33 cellular contexts compared by ENCODE assay signal in genomic region chr15:68694111-68694510, GRCh38.
"Had no signal": no experiment of that assay in that cellular context is flagged by ENCODE, and none has a peak within 500 bp of the region (broad histone marks: within the 10 kb centered on the region; RNA-seq: fewer than 3 reads in every experiment).

No MANE protein-coding gene starts in this region.

- H3K36me3 Mint-ChIP-seq: activated naive CD4-positive, alpha-beta T cell treated with anti-CD3 and anti-CD28 coated beads, Interleukin-2, amount 10 ng/mL, durations not matched to agents 7 days and 5 days; activated naive CD4-positive, alpha-beta T cell treated with anti-CD3 and anti-CD28 coated beads, Interleukin-2, amount 50 U/mL, for 72 hours; activated naive CD8-positive, alpha-beta T cell treated with anti-CD3 and anti-CD28 coated beads, Interleukin-2, amount 10 ng/mL, durations not matched to agents 7 days and 5 days; T-cell had no signal

- ATAC-seq: activated naive CD4-positive, alpha-beta T cell treated with anti-CD3 and anti-CD28 coated beads, Interleukin-2, amount 50 U/mL, for 72 hours; activated T-cell treated with anti-CD3 and anti-CD28 coated beads, Interleukin-2, amount 50 U/mL, for 72 hours; gastroesophageal sphincter; heart right ventricle; T-cell; WTC11 had no signal

- H3K27ac ChIP-seq: ascending aorta, brain microvascular endothelial cell, coronary artery, epithelial cell of prostate, esophagus squamous epithelium, gastroesophageal sphincter, heart right ventricle had no signal

- H3K27me3 Mint-ChIP-seq: activated CD4-positive, alpha-beta T cell treated with anti-CD3 and anti-CD28 coated beads, Interleukin-2, amount 10 ng/mL, durations not matched to agents 7 days and 5 days; activated T-cell treated with anti-CD3 and anti-CD28 coated beads, Interleukin-2, amount 50 U/mL, for 24 hours; dendritic cell treated with granulocyte-macrophage colony-stimulating factor and Interleukin-4, amounts not matched to agents 40 ng/mL and 50 ng/mL, for 4 days had no signal

- H3K9me3 Mint-ChIP-seq: activated CD4-positive, alpha-beta memory T cell treated with anti-CD3 and anti-CD28 coated beads, Interleukin-2, amount 10 ng/mL, durations not matched to agents 7 days and 5 days; activated CD4-positive, alpha-beta T cell treated with anti-CD3 and anti-CD28 coated beads, Interleukin-2, amount 10 ng/mL, durations not matched to agents 7 days and 5 days; activated naive CD4-positive, alpha-beta T cell treated with anti-CD3 and anti-CD28 coated beads, Interleukin-2, amount 10 ng/mL, durations not matched to agents 7 days and 5 days; activated naive CD4-positive, alpha-beta T cell treated with anti-CD3 and anti-CD28 coated beads, Interleukin-2, amount 50 U/mL, for 72 hours; activated naive CD8-positive, alpha-beta T cell treated with anti-CD3 and anti-CD28 coated beads, Interleukin-2, amount 10 ng/mL, durations not matched to agents 7 days and 5 days; activated T-cell treated with anti-CD3 and anti-CD28 coated beads, Interleukin-2, amount 50 U/mL, for 24 hours; activated T-cell treated with anti-CD3 and anti-CD28 coated beads, Interleukin-2, amount 50 U/mL, for 72 hours; central memory CD8-positive, alpha-beta T cell; dendritic cell treated with granulocyte-macrophage colony-stimulating factor and Interleukin-4, amounts not matched to agents 40 ng/mL and 50 ng/mL, for 4 days; T-cell; T-helper 1 cell treated with Interleukin-12 subunit alpha and Interleukin-12 subunit beta and Interleukin-4 antibody, amounts not matched to agents 30 μg/mL and 1 μg/mL, for 36 hours; T-helper 2 cell treated with Interferon-gamma antibody and Interleukin-4, amounts not matched to agents 5 μg/mL and 100 μg/mL, for 36 hours had no signal

- H3K27me3 ChIP-seq: ascending aorta, brain microvascular endothelial cell, dorsolateral prefrontal cortex, gastroesophageal sphincter, heart right ventricle had no signal

- H3K4me3 Mint-ChIP-seq: activated CD4-positive, alpha-beta memory T cell treated with anti-CD3 and anti-CD28 coated beads, Interleukin-2, amount 10 ng/mL, durations not matched to agents 7 days and 5 days; activated CD4-positive, alpha-beta T cell treated with anti-CD3 and anti-CD28 coated beads, Interleukin-2, amount 10 ng/mL, durations not matched to agents 7 days and 5 days; activated naive CD4-positive, alpha-beta T cell treated with anti-CD3 and anti-CD28 coated beads, Interleukin-2, amount 10 ng/mL, durations not matched to agents 7 days and 5 days; activated naive CD8-positive, alpha-beta T cell treated with anti-CD3 and anti-CD28 coated beads, Interleukin-2, amount 10 ng/mL, durations not matched to agents 7 days and 5 days; activated T-cell treated with anti-CD3 and anti-CD28 coated beads, Interleukin-2, amount 50 U/mL, for 24 hours; activated T-cell treated with anti-CD3 and anti-CD28 coated beads, Interleukin-2, amount 50 U/mL, for 72 hours; central memory CD8-positive, alpha-beta T cell; dendritic cell treated with granulocyte-macrophage colony-stimulating factor and Interleukin-4, amounts not matched to agents 40 ng/mL and 50 ng/mL, for 4 days; T-cell; T-helper 1 cell treated with Interleukin-12 subunit alpha and Interleukin-12 subunit beta and Interleukin-4 antibody, amounts not matched to agents 30 μg/mL and 1 μg/mL, for 36 hours; T-helper 2 cell treated with Interferon-gamma antibody and Interleukin-4, amounts not matched to agents 5 μg/mL and 100 μg/mL, for 36 hours; WTC11 had no signal

- H3K4me1 ChIP-seq: ascending aorta had no signal

- H3K4me3 ChIP-seq: ascending aorta, coronary artery, dorsolateral prefrontal cortex, esophagus squamous epithelium, gastroesophageal sphincter, heart right ventricle had no signal

- H3K9me3 ChIP-seq: ascending aorta, esophagus squamous epithelium, gastroesophageal sphincter, heart right ventricle had no signal

- DNase-seq: activated CD4-positive, alpha-beta memory T cell treated with anti-CD3 and anti-CD28 coated beads, Interleukin-2, amount 10 ng/mL, durations not matched to agents 7 days and 5 days; activated CD4-positive, alpha-beta T cell treated with anti-CD3 and anti-CD28 coated beads for 1 hour; activated CD4-positive, alpha-beta T cell treated with anti-CD3 and anti-CD28 coated beads for 4 hours; activated CD4-positive, alpha-beta T cell treated with anti-CD3 and anti-CD28 coated beads, Interleukin-2, amount 10 ng/mL, durations not matched to agents 7 days and 5 days; activated CD4-positive, alpha-beta T cell treated with anti-CD3 and anti-CD28 coated beads, Interleukin-2, amount 50 U/mL, for 4 hours; activated CD8-positive, alpha-beta memory T cell treated with anti-CD3 and anti-CD28 coated beads, Interleukin-2, amount 50 U/mL, for 48 hours; activated gamma-delta T cell; activated naive CD4-positive, alpha-beta T cell; activated naive CD4-positive, alpha-beta T cell treated with anti-CD3 and anti-CD28 coated beads, Interleukin-2, amount 10 ng/mL, durations not matched to agents 7 days and 5 days; activated naive CD8-positive, alpha-beta T cell treated with anti-CD3 and anti-CD28 coated beads, Interleukin-2, amount 10 ng/mL, durations not matched to agents 7 days and 5 days; activated T-cell treated with anti-CD3 and anti-CD28 coated beads for 4 hours; activated T-cell treated with anti-CD3 and anti-CD28 coated beads, Interleukin-2, amount 50 U/mL, for 24 hours; activated T-cell treated with anti-CD3 and anti-CD28 coated beads, Interleukin-2, amount 50 U/mL, for 72 hours; brain microvascular endothelial cell; dorsolateral prefrontal cortex; effector memory CD4-positive, alpha-beta T cell; esophagus squamous epithelium; foreskin melanocyte; heart right ventricle; T-cell; T1000 had no signal

- H3K36me3 ChIP-seq: ascending aorta, brain microvascular endothelial cell, esophagus squamous epithelium, gastroesophageal sphincter, heart right ventricle had no signal

- FAIRE-seq: bronchial epithelial cell, endothelial cell of umbilical vein had no signal

- H3K27ac Mint-ChIP-seq: activated CD4-positive, alpha-beta memory T cell treated with anti-CD3 and anti-CD28 coated beads, Interleukin-2, amount 10 ng/mL, durations not matched to agents 7 days and 5 days; activated CD4-positive, alpha-beta T cell treated with anti-CD3 and anti-CD28 coated beads, Interleukin-2, amount 10 ng/mL, durations not matched to agents 7 days and 5 days; activated naive CD4-positive, alpha-beta T cell treated with anti-CD3 and anti-CD28 coated beads, Interleukin-2, amount 10 ng/mL, durations not matched to agents 7 days and 5 days; activated naive CD8-positive, alpha-beta T cell treated with anti-CD3 and anti-CD28 coated beads, Interleukin-2, amount 10 ng/mL, durations not matched to agents 7 days and 5 days; activated T-cell treated with anti-CD3 and anti-CD28 coated beads, Interleukin-2, amount 50 U/mL, for 24 hours; activated T-cell treated with anti-CD3 and anti-CD28 coated beads, Interleukin-2, amount 50 U/mL, for 72 hours; dendritic cell treated with granulocyte-macrophage colony-stimulating factor and Interleukin-4, amounts not matched to agents 40 ng/mL and 50 ng/mL, for 4 days; T-cell; T-helper 1 cell treated with Interleukin-12 subunit alpha and Interleukin-12 subunit beta and Interleukin-4 antibody, amounts not matched to agents 30 μg/mL and 1 μg/mL, for 36 hours; T-helper 2 cell treated with Interferon-gamma antibody and Interleukin-4, amounts not matched to agents 5 μg/mL and 100 μg/mL, for 36 hours; WTC11 had no signal
